1 cellular context compared by ENCODE assay signal in genomic region chr10:14772399-14772798, GRCh38.
TF ChIP-seq lines count a peak whose summit lies in the region.

No MANE protein-coding gene starts in this region.

TF ChIP-seq in GM23338, 12 proteins besides CTCF, POLR2A, EP300 and RAD21 (continued from another document):
- TF ChIP-seq REST (IDR thresholded peaks at IDR 0.05; ENCODE audit: unreplicated experiment) = no peak
- no peak for TF ChIP-seq STAT1 (IDR thresholded peaks at IDR 0.05; ENCODE audit: unreplicated experiment)
- no peak for TF ChIP-seq CREB1 (CRISPR knock-in tag; IDR thresholded peaks at IDR 0.05; ENCODE audit: low read depth)
- no peak for TF ChIP-seq JUNB (IDR thresholded peaks at IDR 0.05; ENCODE audit: unreplicated experiment)
